In genomic region chr11:128507936-128508335, GRCh38 we compare ENCODE assay signal across 9 cellular contexts.
DNase-seq lines count a peak whose midpoint lies in the region; ATAC-seq, FAIRE-seq and TF ChIP-seq lines count a peak whose summit lies in the region.
"Had no signal": no experiment of that assay in that cellular context is flagged by ENCODE, and none has a peak within 500 bp of the region (broad histone marks: within the 10 kb centered on the region; RNA-seq: fewer than 3 reads in every experiment).

No MANE protein-coding gene starts in this region.

- H3K27ac ChIP-seq in SU-DHL-6 (ENCODE audit: low read depth, low read length) (peak overlapping the region; percentile 72), gastrocnemius medialis (peak overlapping the region; percentile 80 to 88 (median 84))

- H3K4me3 ChIP-seq in GM12864 (ENCODE audit: low read depth, low read length) (peak overlapping the region; percentile 4; the same call in 1 of the 2 replicates), SU-DHL-6 (ENCODE audit: insufficient read depth, low read length, poor library complexity, severe bottlenecking) (peak overlapping the region; percentile 13), fibroblast of pulmonary artery (replicated peaks; ENCODE audit: low read depth, low read length) (peak overlapping the region; percentile 35), gastrocnemius medialis (peak overlapping the region; percentile 35 to 45 (median 38))

- ATAC-seq in gastrocnemius medialis (no peak), HG02938 (IDR thresholded peaks at IDR 0.05; ENCODE audit: unreplicated experiment) (no peak)

- no peaks in the 10 kb centered on the region for H3K27me3 ChIP-seq in SU-DHL-6 (ENCODE audit: low read length)
- no peaks in the 10 kb centered on the region for H3K27me3 ChIP-seq in gastrocnemius medialis
- H3K27me3 ChIP-seq: dorsolateral prefrontal cortex had no signal

- no peak for TF ChIP-seq POLR2A in gastrocnemius medialis (IDR thresholded peaks at IDR 0.05)

- DNase-seq in GM12864 (ENCODE audit: low read depth): no peak
- no peak for DNase-seq in fibroblast of pulmonary artery (ENCODE audit: low read depth)
- DNase-seq in gastrocnemius medialis: no peak
- no peak for DNase-seq in DMS 273 treated with DMSO at 0.1 percent for 48 hours (lab: John Stamatoyannopoulos, UW)
- no peak for DNase-seq in D721Med (ENCODE audit: insufficient read length, low spot score)
- DNase-seq in DMS79 (lab: John Stamatoyannopoulos, UW): no peak

- H3K9me2 ChIP-seq in SU-DHL-6 (replicated peaks; ENCODE audit: insufficient read depth, low read length): no peaks in the 10 kb centered on the region

- peak overlapping the region; percentile 96 for H3K4me2 ChIP-seq in SU-DHL-6 (ENCODE audit: low read depth, low read length, poor library complexity, severe bottlenecking)

- H3K9ac ChIP-seq in SU-DHL-6 (ENCODE audit: low read length): peak overlapping the region; percentile 40

- no peak overlapping the region for H2AFZ ChIP-seq in SU-DHL-6 (ENCODE audit: low read depth, low read length, severe bottlenecking)

- H3K36me3 ChIP-seq in SU-DHL-6 (ENCODE audit: low read length): peaks cover 2% of the 10 kb centered on the region; the same call in 1 of the 2 replicates
- no peaks in the 10 kb centered on the region for H3K36me3 ChIP-seq in gastrocnemius medialis

- TF ChIP-seq CTCF in GM12864 (IDR thresholded peaks at IDR 0.05; ENCODE audit: low read depth, low read length, missing control alignments) (no peak), SU-DHL-6 (IDR thresholded peaks at IDR 0.05; ENCODE audit: insufficient read depth, low read length, poor library complexity, severe bottlenecking) (no peak), fibroblast of pulmonary artery (IDR thresholded peaks at IDR 0.05; ENCODE audit: low read length, missing control alignments) (no peak), gastrocnemius medialis (IDR thresholded peaks at IDR 0.05 in 4 of 5, conservative IDR thresholded peaks at IDR 0.05 in 1 of 5) (no peak), D721Med (IDR thresholded peaks at IDR 0.05; ENCODE audit: insufficient read depth, missing control alignments) (no peak)

- FAIRE-seq in D721Med (lab: Jason Lieb, UNC): no peak

- peaks cover 42% of the 10 kb centered on the region for H3F3A ChIP-seq in SU-DHL-6 (ENCODE audit: insufficient read depth)

- H3K4me1 ChIP-seq in gastrocnemius medialis: peaks cover 71 to 79% of the 10 kb centered on the region in 2 donors

- peaks cover 5% of the 10 kb centered on the region; the same call in 1 of the 2 replicates for H4K20me1 ChIP-seq in SU-DHL-6 (ENCODE audit: low read depth, low read length)

- H3K9me3 ChIP-seq in SU-DHL-6 (ENCODE audit: insufficient read depth, low read length): no peaks in the 10 kb centered on the region
- H3K9me3 ChIP-seq in gastrocnemius medialis: no peaks in the 10 kb centered on the region

- peaks cover 100% of the 10 kb centered on the region for H3K79me2 ChIP-seq in SU-DHL-6 (ENCODE audit: insufficient read depth, low read length)

- in situ Hi-C loops in gastrocnemius medialis (cut with MboI; ENCODE audit: low sequenced_read_pairs in 4 of 4): no loop called here

- intact Hi-C loops in gastrocnemius medialis (cut with DNase I; ENCODE audit: low total_unique reads): loop anchor here (1.0 kb wide), 1 partner anchor 14 kb away; no protein-coding TSS in a partner anchor
